In the genomic region with DNA sequence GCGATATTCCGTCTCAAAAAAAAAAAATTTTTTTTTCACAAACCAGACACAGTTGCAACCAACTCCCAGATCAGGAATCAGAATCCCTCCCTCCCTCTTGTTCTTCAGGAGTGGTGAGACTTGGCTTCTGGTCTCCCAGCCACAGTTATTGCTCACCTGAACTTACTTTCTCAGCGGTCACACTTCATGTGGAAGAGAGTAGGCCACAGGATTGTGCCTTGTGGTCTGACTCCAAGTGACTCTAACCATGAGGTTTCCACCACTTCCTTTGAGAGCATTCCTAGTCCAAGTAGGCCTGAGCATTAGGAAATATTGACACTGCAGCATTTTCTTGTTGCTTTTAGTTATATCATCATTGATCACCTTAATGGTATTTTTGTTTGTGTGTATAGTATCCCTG, we compare ENCODE assay signal across 17 cellular contexts. TPM values are rescaled to one million over a fixed set of nuclear protein-coding genes. Genes with fewer than 3 reads are reported as not detected.
DNase-seq lines count a peak whose midpoint lies in the region; ATAC-seq and TF ChIP-seq lines count a peak whose summit lies in the region.
"Had no signal": no experiment of that assay in that cellular context is flagged by ENCODE, and none has a peak within 500 bp of the region (broad histone marks: within the 10 kb centered on the region; RNA-seq: fewer than 3 reads in every experiment).

No MANE protein-coding gene starts in this region.

- POLR2A ChIA-PET in RWPE1 (lab: Yijun Ruan, JAX; ENCODE audit: low non-redundant PET), result no interaction called here

- no peak overlapping the region for H2AFZ ChIP-seq in GM23248
- H2AFZ ChIP-seq: parathyroid adenoma had no signal

- H3K4me3 ChIP-seq in GM23248 (no peak overlapping the region), fibroblast of the aortic adventitia (ENCODE audit: low read depth, low read length) (no peak overlapping the region), thyroid gland (replicated peaks in 1 of 3) (no peak overlapping the region)
- H3K4me3 ChIP-seq: gastroesophageal sphincter, K562 had no signal

- no peak for TF ChIP-seq POLR2A in thyroid gland (IDR thresholded peaks at IDR 0.05)

- H3F3A ChIP-seq in GM23248 (ENCODE audit: insufficient read depth), result no peaks in the 10 kb centered on the region; the same call in 1 of the 2 replicates

- in situ Hi-C loops in GM23248 (cut with MboI), result no loop called here

- H3K27me3 ChIP-seq in GM23248 (replicated peaks; ENCODE audit: insufficient read depth) (no peaks in the 10 kb centered on the region), thyroid gland (no peaks in the 10 kb centered on the region)
- H3K27me3 ChIP-seq: gastroesophageal sphincter had no signal

- H3K9me3 ChIP-seq in GM23248 (ENCODE audit: low read depth), result no peaks in the 10 kb centered on the region
- no peaks in the 10 kb centered on the region for H3K9me3 ChIP-seq in thyroid gland
- H3K9me3 ChIP-seq: gastroesophageal sphincter, SK-N-SH had no signal

- peaks cover 94% of the 10 kb centered on the region for H3K79me2 ChIP-seq in GM23248 (ENCODE audit: insufficient read depth)

- H4K20me1 ChIP-seq in GM23248 (ENCODE audit: insufficient read depth), result no peaks in the 10 kb centered on the region

- no peak overlapping the region for H3K4me2 ChIP-seq in GM23248 (ENCODE audit: unreplicated experiment)
- H3K4me2 ChIP-seq: SK-N-SH had no signal

- intact Hi-C loops in thyroid gland (cut with DNase I) (no loop called here), Right ventricle myocardium inferior (cut with DNase I) (no loop called here)

- WGBS in GM23248 (ENCODE audit: low coverage in 1 of 2, low lambda C conversion rate in 2 of 2, missing lambda C conversion rate in 2 of 2), 2 experiments, result 98% methylated on average over 3 of the region's 3 CpGs
- 94% methylated on average over 3 of the region's 3 CpGs for WGBS in thyroid gland, 2 donors

- DNase-seq in GM23248, result peak; percentile 73
- DNase-seq in RWPE1 (ENCODE audit: low spot score), result no peak
- DNase-seq in fibroblast of the aortic adventitia (ENCODE audit: low read depth), result peak; percentile 38
- peak; percentile 21 to 25 for DNase-seq in thyroid gland
- no peak for DNase-seq in Right ventricle myocardium inferior (ENCODE audit: missing footprints)
- DNase-seq in hypothalamus (lab: John Stamatoyannopoulos, UW), result no peak
- DNase-seq: activated CD4-positive, alpha-beta memory T cell treated with anti-CD3 and anti-CD28 coated beads, Interleukin-2, amount 10 ng/mL, durations not matched to agents 7 days and 5 days; aorta; effector CD8-positive, alpha-beta T cell; GF-D8; SK-N-SH; stimulated activated CD4-positive, alpha-beta T cell treated with anti-CD3 and anti-CD28 coated beads, Interleukin-12 subunit alpha, Interleukin-12 subunit beta, amount 100 ng/mL, for 4 hours; substantia nigra had no signal

- H3K9me2 ChIP-seq in GM23248 (ENCODE audit: insufficient read depth), result no peaks in the 10 kb centered on the region
- H3K9me2 ChIP-seq: SK-N-SH had no signal

- H3K9ac ChIP-seq in GM23248, result no peak overlapping the region
- H3K9ac ChIP-seq: parathyroid adenoma, SK-N-SH had no signal

- H3K27ac ChIP-seq in GM23248 (no peak overlapping the region), RWPE1 (peak overlapping the region; percentile 14; the same call in 1 of the 2 replicates), thyroid gland (peak overlapping the region in 2 of 3 donors; percentile 53 to 68)
- H3K27ac ChIP-seq: gastroesophageal sphincter, parathyroid adenoma had no signal

- no peak for ATAC-seq in Right ventricle myocardium inferior
- no peak for ATAC-seq in HG03442 (IDR thresholded peaks at IDR 0.05; ENCODE audit: unreplicated experiment)
- ATAC-seq: gastroesophageal sphincter, K562 had no signal

- no peak for TF ChIP-seq CTCF in RWPE1 (conservative IDR thresholded peaks at IDR 0.05; ENCODE audit: low read depth)
- TF ChIP-seq CTCF in fibroblast of the aortic adventitia (IDR thresholded peaks at IDR 0.05; ENCODE audit: insufficient read depth, low read length), result no peak
- TF ChIP-seq CTCF in thyroid gland (IDR thresholded peaks at IDR 0.05), result no peak

- no peaks in the 10 kb centered on the region for H3K36me3 ChIP-seq in GM23248 (ENCODE audit: low read depth)
- no peaks in the 10 kb centered on the region for H3K36me3 ChIP-seq in thyroid gland

- CTCF ChIA-PET in RWPE1 (lab: Yijun Ruan, JAX), result no interaction called here

- H3K4me1 ChIP-seq in GM23248 (ENCODE audit: insufficient read depth) (peaks cover 6% of the 10 kb centered on the region), thyroid gland (peaks cover 5 to 15% of the 10 kb centered on the region in 2 donors)
- H3K4me1 ChIP-seq: gastroesophageal sphincter, parathyroid adenoma had no signal

RNA-seq across cellular contexts. Expression of a gene that starts 12.1 kb away (rescaled TPM):
- 18.6 and 19.6 TPM in 2 replicates for total RNA-seq in GM23248 (2014; rRNA removed; shearing (Covaris generic))
- 3.8 and 4.4 TPM in 2 replicates for polyA plus RNA-seq in GM23248 (2016; fragmentation: Nextera tagmentation; extraction: Ambion mirVana)
- 23.6 and 28.0 TPM in 2 replicates for total RNA-seq in fibroblast of the aortic adventitia (ENCODE audit: low replicate concordance)
- total RNA-seq in thyroid gland, result 10 to 100 TPM; 37.7 to 60.9 (median 52.1) TPM
- 7.2 TPM for total RNA-seq in Right ventricle myocardium inferior

Comparison
In these comparisons a context has a peak if more than half of its experiments do, and no peak if none do; other contexts are left out.
1. DNase-seq: peak in GM23248 (single experiment), fibroblast of the aortic adventitia (single experiment) and thyroid gland (2 of 2); none in RWPE1 (single experiment), Right ventricle myocardium inferior (single experiment) and hypothalamus (0 of 51).